8 cellular contexts compared by ENCODE assay signal in genomic region chr6:142845143-142845571, GRCh38.
DNase-seq lines count a peak whose midpoint lies in the region; ATAC-seq and TF ChIP-seq lines count a peak whose summit lies in the region.

No MANE protein-coding gene starts in this region.

- H3K36me3 Mint-ChIP-seq in effector memory CD8-positive, alpha-beta T cell (ENCODE audit: insufficient read depth) = peaks cover 15% of the 10 kb centered on the region

- peak overlapping the region; percentile 99 for H3K27ac ChIP-seq in MM.1S (ENCODE audit: low read length)
- H3K27ac ChIP-seq in rectal smooth muscle tissue (ENCODE audit: low read depth, low read length) = peak overlapping the region; percentile 75

- TF ChIP-seq CTCF in GM06990 (IDR thresholded peaks at IDR 0.05; ENCODE audit: insufficient read depth, low read length, poor library complexity, severe bottlenecking) (no peak), MM.1S (IDR thresholded peaks at IDR 0.05; ENCODE audit: low read length) (no peak)

- intact Hi-C loops in sciatic nerve (cut with DNase I) = no loop called here

- peak overlapping the region; percentile 86 for H3K4me3 Mint-ChIP-seq in effector memory CD8-positive, alpha-beta T cell

- H3K4me1 Mint-ChIP-seq in effector memory CD8-positive, alpha-beta T cell (ENCODE audit: low read depth in 2 of 2) = peaks cover 56 to 79% of the 10 kb centered on the region in 2 donors

- peaks cover 39% of the 10 kb centered on the region for H3F3A ChIP-seq in MM.1S (ENCODE audit: insufficient read depth, low read length)

- H3K4me2 ChIP-seq in MM.1S (ENCODE audit: low read depth, low read length) = peak overlapping the region; percentile 93

- no peaks in the 10 kb centered on the region for H3K27me3 ChIP-seq in GM06990 (replicated peaks; ENCODE audit: control insufficient read depth, insufficient read depth, low read length)
- no peaks in the 10 kb centered on the region for H3K27me3 ChIP-seq in MM.1S (replicated peaks; ENCODE audit: insufficient read depth, low read length)
- no peaks in the 10 kb centered on the region for H3K27me3 ChIP-seq in rectal smooth muscle tissue (ENCODE audit: control insufficient read depth, insufficient read depth, low read length)

- peak overlapping the region; percentile 92 to 99 for H3K27ac Mint-ChIP-seq in effector memory CD8-positive, alpha-beta T cell

- H3K36me3 ChIP-seq in GM06990 (ENCODE audit: control insufficient read depth, insufficient read depth, low read length) (no peaks in the 10 kb centered on the region), MM.1S (replicated peaks; ENCODE audit: insufficient read depth, low read length) (no peaks in the 10 kb centered on the region), rectal smooth muscle tissue (ENCODE audit: control insufficient read depth, insufficient read depth, low read length) (no peaks in the 10 kb centered on the region)

- no peaks in the 10 kb centered on the region for H4K20me1 ChIP-seq in MM.1S (ENCODE audit: insufficient read depth, low read length)

- H3K4me1 ChIP-seq in MM.1S (ENCODE audit: low read length) (peaks cover 46% of the 10 kb centered on the region), rectal smooth muscle tissue (ENCODE audit: control insufficient read depth, insufficient read depth, low read length) (peaks cover 6% of the 10 kb centered on the region)

- ATAC-seq in GM21619 (IDR thresholded peaks at IDR 0.05; ENCODE audit: unreplicated experiment) (peak; percentile 42), sciatic nerve (no peak)
- peak; percentile 34 for ATAC-seq in effector memory CD8-positive, alpha-beta T cell (replicated peaks)

- H3K4me3 ChIP-seq in GM06990 (replicated peaks; ENCODE audit: low read depth, low read length) (peak overlapping the region; percentile 27), MM.1S (ENCODE audit: low read length) (peak overlapping the region; percentile 52), rectal smooth muscle tissue (ENCODE audit: low read length) (peak overlapping the region; percentile 59)

- no peaks in the 10 kb centered on the region for H3K9me3 ChIP-seq in MM.1S (replicated peaks; ENCODE audit: insufficient read depth, low read length)

- H3K9me3 Mint-ChIP-seq in effector memory CD8-positive, alpha-beta T cell = no peaks in the 10 kb centered on the region

- H3K79me2 ChIP-seq in MM.1S (ENCODE audit: low read length) = peaks cover 28% of the 10 kb centered on the region

- H3K9me2 ChIP-seq in MM.1S (replicated peaks; ENCODE audit: insufficient read depth, low read length) = no peaks in the 10 kb centered on the region

- no peaks in the 10 kb centered on the region for H3K27me3 Mint-ChIP-seq in effector memory CD8-positive, alpha-beta T cell

- DNase-seq in GM06990 (ENCODE audit: extremely low read depth, insufficient read length) = no peak
- DNase-seq in MM.1S = peak; percentile 48
- DNase-seq in effector memory CD8-positive, alpha-beta T cell = no peak
- no peak for DNase-seq in iPS-NIHi7 (ENCODE audit: extremely low spot score)
- DNase-seq in sciatic nerve (ENCODE audit: low spot score) = no peak
- DNase-seq in hypothalamus (lab: John Stamatoyannopoulos, UW) = no peak

- H2AFZ ChIP-seq in MM.1S (ENCODE audit: low read length) = no peak overlapping the region

- H3K9ac ChIP-seq in MM.1S (ENCODE audit: low read length) = peak overlapping the region; percentile 94
- no peak overlapping the region for H3K9ac ChIP-seq in rectal smooth muscle tissue (ENCODE audit: low read length)
